Comparison of ENCODE assay signal across 25 cellular contexts in the genomic region with DNA sequence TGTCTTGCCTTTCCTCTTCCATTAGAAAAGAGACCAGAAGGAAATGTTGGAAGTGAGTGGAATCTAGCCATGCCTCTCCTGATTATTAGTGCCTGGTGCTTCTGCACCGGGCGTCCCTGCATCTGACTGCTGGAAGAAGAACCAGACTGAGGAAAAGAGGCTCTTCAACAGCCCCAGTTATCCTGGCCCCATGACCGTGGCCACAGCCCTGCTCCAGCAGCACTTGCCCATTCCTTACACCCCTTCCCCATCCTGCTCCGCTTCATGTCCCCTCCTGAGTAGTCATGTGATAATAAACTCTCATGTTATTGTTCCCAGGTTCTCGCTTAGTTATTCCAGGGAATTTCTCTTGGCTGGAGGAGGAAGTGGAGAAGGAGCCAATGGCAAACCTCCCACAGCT. TPM values are rescaled to one million over a fixed set of nuclear protein-coding genes. Genes with fewer than 3 reads are reported as not detected.
"Had no signal": no experiment of that assay in that cellular context is flagged by ENCODE, and none has a peak within 500 bp of the region (broad histone marks: within the 10 kb centered on the region; RNA-seq: fewer than 3 reads in every experiment).

No MANE protein-coding gene starts in this region.

- H3K4me3 Mint-ChIP-seq: mesothelial cell of epicardium had no signal

- H3K27ac Mint-ChIP-seq: mesothelial cell of epicardium, naive B cell had no signal

- H3K36me3 Mint-ChIP-seq: mesothelial cell of epicardium had no signal

- H3K4me1 ChIP-seq: gastrocnemius medialis, lower lobe of right lung had no signal

- H3K27ac ChIP-seq: dorsolateral prefrontal cortex, esophagus squamous epithelium, gastrocnemius medialis, heart right ventricle, left lung, lower lobe of right lung had no signal

- H3K4me1 Mint-ChIP-seq: mesothelial cell of epicardium had no signal

- H3K36me3 ChIP-seq: gastrocnemius medialis, left lung had no signal

- H3K9me3 ChIP-seq: gastrocnemius medialis had no signal

- DNase-seq: cortex of kidney; dermis blood vessel endothelial cell; dorsolateral prefrontal cortex; effector CD4-positive, alpha-beta T cell; effector memory CD4-positive, alpha-beta T cell; esophagus squamous epithelium; foreskin fibroblast; foreskin melanocyte; gastrocnemius medialis; glutamatergic neuron; head of caudate nucleus; heart right ventricle; hippocampal formation; left cardiac atrium; left lung; left ventricle myocardium superior; lower lobe of right lung; mesenchymal stem cell; mucosa of descending colon; naive B cell had no signal

- ATAC-seq: gastrocnemius medialis, heart right ventricle, left cardiac atrium, left lung, left ventricle myocardium superior, lower lobe of right lung, mucosa of descending colon had no signal

- H3K4me3 ChIP-seq: dorsolateral prefrontal cortex, esophagus squamous epithelium, gastrocnemius medialis, heart right ventricle, left lung, lower lobe of right lung, mucosa of descending colon had no signal

RNA-seq across cellular contexts. Expression of a gene that starts 4.2 kb away (rescaled TPM):
- total RNA-seq: dermis blood vessel endothelial cell, endothelial cell of umbilical vein, glomerular endothelial cell, lung microvascular endothelial cell, myocyte had no signal

RNA-seq across cellular contexts. Expression of a gene that starts 4.6 kb away (rescaled TPM):
- total RNA-seq: dermis blood vessel endothelial cell, endothelial cell of umbilical vein, glomerular endothelial cell, lung microvascular endothelial cell, myocyte had no signal

RNA-seq across cellular contexts. Expression of a gene that starts 47.5 kb away (rescaled TPM):
- total RNA-seq: dermis blood vessel endothelial cell, endothelial cell of umbilical vein, glomerular endothelial cell, lung microvascular endothelial cell, mesothelial cell of epicardium had no signal
